Comparison of ENCODE assay signal across 8 cellular contexts in the genomic region with DNA sequence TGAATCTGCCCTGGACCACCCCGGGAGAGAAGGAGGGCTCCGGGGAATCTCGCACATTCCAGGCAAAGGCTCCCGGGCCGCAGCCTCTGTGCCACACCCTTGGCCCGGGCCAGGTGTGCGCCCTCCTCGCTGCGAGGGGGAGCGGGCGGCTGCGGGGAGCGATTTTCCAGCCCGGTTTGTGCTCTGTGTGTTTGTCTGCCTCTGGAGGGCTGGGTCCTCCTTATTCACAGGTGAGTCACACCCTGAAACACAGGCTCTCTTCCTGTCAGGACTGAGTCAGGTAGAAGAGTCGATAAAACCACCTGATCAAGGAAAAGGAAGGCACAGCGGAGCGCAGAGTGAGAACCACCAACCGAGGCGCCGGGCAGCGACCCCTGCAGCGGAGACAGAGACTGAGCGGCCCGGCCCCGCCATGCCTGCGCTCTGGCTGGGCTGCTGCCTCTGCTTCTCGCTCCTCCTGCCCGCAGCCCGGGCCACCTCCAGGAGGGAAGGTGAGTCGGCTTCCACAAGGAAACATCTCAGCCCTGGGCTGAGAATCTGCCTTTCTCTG. TPM values are rescaled to one million over a fixed set of nuclear protein-coding genes. Genes with fewer than 3 reads are reported as not detected.
DNase-seq lines count a peak whose midpoint lies in the region; ATAC-seq, FAIRE-seq and TF ChIP-seq lines count a peak whose summit lies in the region.

TSS of gene LAMC2 (plus strand) at position 324 of the 550 bp plus-strand sequence. CDS start at position 413, 89 bp downstream.

- ATAC-seq in left lobe of liver (peak; percentile 52), HG02763 (IDR thresholded peaks at IDR 0.05; ENCODE audit: unreplicated experiment) (no peak), HG03045 (IDR thresholded peaks at IDR 0.05; ENCODE audit: unreplicated experiment) (no peak)

- no peak for TF ChIP-seq POLR2A in tibial nerve (IDR thresholded peaks at IDR 0.05)

- peak; percentile 28 for TF ChIP-seq CTCF in BE2C (IDR thresholded peaks at IDR 0.05; ENCODE audit: low read depth, low read length)
- TF ChIP-seq CTCF in bronchial epithelial cell (IDR thresholded peaks at IDR 0.05; ENCODE audit: insufficient read depth, low read length, severe bottlenecking): peak; percentile 74
- peak in 2 of 5 experiments; percentile 26 to 34 for TF ChIP-seq CTCF in tibial nerve (IDR thresholded peaks at IDR 0.05)

- H3K27me3 ChIP-seq in BE2C (no peaks in the 10 kb centered on the region), bronchial epithelial cell (ENCODE audit: control insufficient read depth, insufficient read depth, low read length) (no peaks in the 10 kb centered on the region), tibial nerve (peaks cover 0 to 11% of the 10 kb centered on the region in 2 donors)

- 23 to 25% methylated on average over 10 to 30 of the region's 30 CpGs for WGBS in tibial nerve, 2 donors

- FAIRE-seq in bronchial epithelial cell (lab: Jason Lieb, UNC): no peak

- H3K4me1 ChIP-seq in BE2C (peaks cover 2% of the 10 kb centered on the region; the same call in 1 of the 2 replicates), tibial nerve (peaks cover 0 to 10% (median 0%) of the 10 kb centered on the region in 4 donors)

- H3K4me3 ChIP-seq in BE2C (ENCODE audit: low read depth, low read length): peak within 1 kb of the TSS; percentile 52
- peak within 1 kb of the TSS; percentile 91 for H3K4me3 ChIP-seq in bronchial epithelial cell (ENCODE audit: low read depth, low read length)
- H3K4me3 ChIP-seq in tibial nerve: peak within 1 kb of the TSS; percentile 11 to 43 (median 24)

- H3K9me3 ChIP-seq in BE2C (no peaks in the 10 kb centered on the region), tibial nerve (no peaks in the 10 kb centered on the region)

- TF ChIP-seq EP300 in tibial nerve (IDR thresholded peaks at IDR 0.05): no peak

- peak; percentile 44 for DNase-seq in BE2C
- peak; percentile 75 for DNase-seq in NCI-H146 treated with DMSO at 0.1 percent for 48 hours (lab: John Stamatoyannopoulos, UW; ENCODE audit: unreplicated experiment)
- peak; percentile 98 for DNase-seq in bronchial epithelial cell (ENCODE audit: low read depth)
- no peak for DNase-seq in left lobe of liver (ENCODE audit: low spot score)
- no peak for DNase-seq in tibial nerve (ENCODE audit: low spot score in 2 of 2)
- DNase-seq in activated CD4-positive, CD25-positive, alpha-beta regulatory T cell (lab: John Stamatoyannopoulos, UW): no peak

- H3K36me3 ChIP-seq in BE2C (no peaks in the 10 kb centered on the region), bronchial epithelial cell (ENCODE audit: control insufficient read depth, insufficient read depth, low read length) (no peaks in the 10 kb centered on the region), tibial nerve (no peaks in the 10 kb centered on the region)

- peak within 1 kb of the TSS in 1 of 4 donors; percentile 55 for H3K27ac ChIP-seq in tibial nerve

RNA-seq across cellular contexts. Expression of gene LAMC2, which starts in this region (rescaled TPM):
- polyA plus RNA-seq in BE2C (2012; ENCODE audit: insufficient read depth, insufficient read length, low read depth): 0.40 TPM
- total RNA-seq in bronchial epithelial cell (1,014 and 1,840 TPM in 2 replicates), left lobe of liver (0.30 TPM), tibial nerve (10 to 100 TPM in 2 of 4 donors, 1 to 10 TPM in 2; 4.5 to 11.9 (median 8.1) TPM)

Comparison
In these comparisons a context has a peak if more than half of its experiments do, and no peak if none do; other contexts are left out.
1. RNA of gene LAMC2 (total RNA-seq): 1,014 to 1,840 TPM in bronchial epithelial cell; 4.5 to 11.9 TPM in tibial nerve and 0.30 TPM in left lobe of liver (single experiment); every median in the first group is over 10 times any median in the second.
2. Peak in ATAC-seq in left lobe of liver; RNA of the gene not detected or under 1 TPM.
3. DNase-seq: peak in BE2C (single experiment), NCI-H146 treated with DMSO at 0.1 percent for 48 hours (single experiment) and bronchial epithelial cell (single experiment); none in left lobe of liver (single experiment), tibial nerve (0 of 2) and activated CD4-positive, CD25-positive, alpha-beta regulatory T cell (0 of 4).
4. H3K4me3 ChIP-seq: peak in every context shown above with its lines; median percentile 91 in bronchial epithelial cell; 52 in BE2C; 24 in tibial nerve.